In the genomic region with DNA sequence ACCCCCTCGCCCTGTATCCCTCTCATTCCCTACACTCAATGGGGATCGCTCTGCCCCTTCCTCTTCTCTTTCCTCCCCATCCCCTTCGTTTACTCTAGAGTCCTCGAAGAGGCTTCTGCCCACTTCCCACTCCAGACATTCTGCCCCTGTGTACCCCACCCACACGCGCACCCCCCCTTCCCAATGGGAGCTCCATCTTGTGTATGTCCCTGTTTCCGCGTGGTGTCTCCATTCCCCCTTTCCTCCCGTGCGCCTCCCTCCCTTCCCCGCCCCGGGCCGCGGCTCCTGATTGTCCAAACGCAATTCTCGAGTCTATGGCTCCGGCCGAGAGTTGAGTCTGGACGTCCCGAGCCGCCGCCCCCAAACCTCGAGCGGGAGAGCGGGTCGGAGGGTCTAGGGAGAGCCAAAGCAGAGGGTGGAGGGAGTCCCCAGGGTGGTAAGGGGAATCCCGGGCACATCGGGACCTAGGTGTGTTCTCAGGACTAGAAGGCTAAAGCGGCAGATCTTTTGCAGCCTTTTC, we compare ENCODE assay signal across 8 cellular contexts.
DNase-seq lines count a peak whose midpoint lies in the region; ATAC-seq and TF ChIP-seq lines count a peak whose summit lies in the region.

No MANE protein-coding gene starts in this region.

- H3K36me3 ChIP-seq in iPS-15b (ENCODE audit: control insufficient read depth, insufficient read depth, low read length) = peaks cover 18% of the 10 kb centered on the region

- peak overlapping the region; percentile 85 to 99 (median 95) for H3K27ac ChIP-seq in skin epidermis

- H3K4me3 ChIP-seq in LNCaP clone FGC (ENCODE audit: low read depth, low read length) (peak overlapping the region; percentile 78), astrocyte of the spinal cord (ENCODE audit: low read depth, low read length) (peak overlapping the region; percentile 89), iPS-15b (ENCODE audit: low read depth, low read length) (peak overlapping the region; percentile 90), skin epidermis (peak overlapping the region; percentile 53 to 90 (median 68))

- ATAC-seq in HG03439 (IDR thresholded peaks at IDR 0.05; ENCODE audit: unreplicated experiment) (no peak), HG02759 (IDR thresholded peaks at IDR 0.05; ENCODE audit: unreplicated experiment) (no peak)

- peak; percentile 23 for DNase-seq in DMS53 treated with DMSO at 0.1 percent for 48 hours (lab: John Stamatoyannopoulos, UW; ENCODE audit: unreplicated experiment)
- DNase-seq in LNCaP clone FGC (ENCODE audit: low read depth) = no peak
- DNase-seq in astrocyte of the spinal cord (ENCODE audit: low read depth, low spot score) = peak; percentile 55
- DNase-seq in NCI-H1105 treated with DMSO at 0.1 percent for 48 hours (lab: John Stamatoyannopoulos, UW) = no peak

- in situ Hi-C loops in astrocyte of the spinal cord (cut with HindIII; ENCODE audit: low sequenced_read_pairs) = no loop called here

- TF ChIP-seq CTCF in LNCaP clone FGC (IDR thresholded peaks at IDR 0.05; ENCODE audit: control insufficient read depth, extremely low read depth, insufficient read depth) (no peak), astrocyte of the spinal cord (IDR thresholded peaks at IDR 0.05; ENCODE audit: low read depth, low read length) (no peak)

- peaks cover 13% of the 10 kb centered on the region for H3K4me1 ChIP-seq in iPS-15b (ENCODE audit: control insufficient read depth, insufficient read depth, low read length)

- peaks cover 64% of the 10 kb centered on the region for H3K27me3 ChIP-seq in iPS-15b (ENCODE audit: control insufficient read depth, insufficient read depth, low read length)

- H3K9ac ChIP-seq in iPS-15b (ENCODE audit: low read depth, low read length) = peak overlapping the region; percentile 37

- H3K9me3 ChIP-seq in iPS-15b (ENCODE audit: control insufficient read depth, insufficient read depth, low read length) = no peaks in the 10 kb centered on the region

Comparison
In these comparisons a context has a peak if more than half of its experiments do, and no peak if none do; other contexts are left out.
1. DNase-seq: peak in DMS53 treated with DMSO at 0.1 percent for 48 hours (single experiment) and astrocyte of the spinal cord (single experiment); none in LNCaP clone FGC (single experiment) and NCI-H1105 treated with DMSO at 0.1 percent for 48 hours (single experiment).
2. Peak in every context shown above with its lines, with median percentiles within 50 percentile points of each other: H3K4me3 ChIP-seq.